14 cellular contexts compared by ENCODE assay signal in genomic region chr5:134055015-134055414, GRCh38.
"Had no signal": no experiment of that assay in that cellular context is flagged by ENCODE, and none has a peak within 500 bp of the region (broad histone marks: within the 10 kb centered on the region; RNA-seq: fewer than 3 reads in every experiment).

No MANE protein-coding gene starts in this region.

- H3K36me3 ChIP-seq: ascending aorta, cardiac muscle cell, colonic mucosa, upper lobe of right lung had no signal

- FAIRE-seq: TTC549 had no signal

- ATAC-seq: natural killer cell treated with Interleukin-12 subunit alpha and Interleukin-12 subunit beta and Interleukin-15 and Interleukin-18, amount 100 ng/mL, for 72 hours; upper lobe of right lung had no signal

- H3K27me3 ChIP-seq: ascending aorta, cardiac muscle cell, colonic mucosa, upper lobe of right lung had no signal

- H3K36me3 Mint-ChIP-seq: natural killer cell treated with Interleukin-12 subunit alpha and Interleukin-12 subunit beta and Interleukin-15 and Interleukin-18, amount 100 ng/mL, for 72 hours had no signal

- H3K9me3 ChIP-seq: ascending aorta, colonic mucosa, upper lobe of right lung had no signal

- H3K4me1 ChIP-seq: colonic mucosa, upper lobe of right lung had no signal

- DNase-seq: activated CD4-positive, CD25-positive, alpha-beta regulatory T cell treated with anti-CD3 and anti-CD28 coated beads, Interleukin-2, amount 50 U/mL, for 72 hours; colonic mucosa; foreskin melanocyte; head of caudate nucleus; left colon; stimulated activated CD4-positive, alpha-beta T cell treated with anti-CD3 and anti-CD28 coated beads, Interleukin-2, amount 100 ng/mL, for 48 hours; stimulated activated naive CD4-positive, alpha-beta T cell treated with Interleukin-2 at 50 U/mL for 16 hours; T-helper 2 cell; upper lobe of right lung had no signal

- H3K27ac Mint-ChIP-seq: natural killer cell treated with Interleukin-12 subunit alpha and Interleukin-12 subunit beta and Interleukin-15 and Interleukin-18, amount 100 ng/mL, for 72 hours had no signal

- H3K9me3 Mint-ChIP-seq: natural killer cell treated with Interleukin-12 subunit alpha and Interleukin-12 subunit beta and Interleukin-15 and Interleukin-18, amount 100 ng/mL, for 72 hours had no signal

- H3K27ac ChIP-seq: ascending aorta, cardiac muscle cell, colonic mucosa, upper lobe of right lung had no signal

- H3K4me3 ChIP-seq: ascending aorta, cardiac muscle cell, colonic mucosa, lung, upper lobe of right lung had no signal
